Comparison of ENCODE assay signal across 8 cellular contexts in the genomic region with DNA sequence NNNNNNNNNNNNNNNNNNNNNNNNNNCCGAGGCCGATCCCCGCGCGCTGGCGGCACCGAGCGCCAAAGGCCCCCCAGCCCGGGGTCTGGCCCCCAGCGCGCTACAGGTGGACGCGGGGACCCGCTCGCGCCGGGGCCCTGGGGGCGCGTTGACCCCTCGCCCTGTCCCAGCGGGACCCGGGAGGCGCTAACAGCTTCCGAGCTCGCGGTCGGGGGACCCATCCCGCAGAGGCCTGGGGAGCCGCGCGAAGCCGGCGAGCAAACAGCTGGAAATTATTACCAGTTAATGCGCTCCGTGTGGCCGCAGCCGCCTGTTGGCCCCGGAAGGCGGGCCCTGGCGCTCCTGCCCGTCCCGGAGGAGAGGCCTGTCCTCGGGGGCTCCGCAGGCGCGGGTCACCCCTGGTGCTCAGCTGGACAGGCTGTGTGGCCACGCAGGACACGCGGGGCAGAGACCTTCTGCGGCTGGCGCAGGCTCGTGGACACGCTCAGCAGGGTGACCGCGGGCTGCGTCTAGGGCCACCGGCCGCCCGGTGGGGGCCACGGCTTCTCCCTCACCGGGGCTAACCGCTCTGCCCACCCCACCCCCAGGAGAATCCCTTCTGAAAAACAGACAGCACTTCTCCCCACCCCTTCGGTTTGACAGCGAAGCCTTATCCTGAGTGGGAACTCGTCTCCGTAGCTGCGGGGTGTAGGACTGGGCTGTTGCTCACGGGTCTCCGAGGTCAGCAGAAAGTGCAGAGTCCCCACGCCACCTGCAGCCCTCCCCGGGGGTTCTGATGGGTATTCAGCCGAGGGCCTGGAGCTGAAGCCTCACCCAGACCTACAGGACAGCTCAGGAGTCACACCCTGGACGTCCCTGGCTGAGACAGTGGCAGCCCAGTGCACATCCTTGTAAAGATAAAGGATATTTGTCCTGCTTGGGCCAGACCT. TPM values are rescaled to one million over a fixed set of nuclear protein-coding genes. Genes with fewer than 3 reads are reported as not detected.
DNase-seq lines count a peak whose midpoint lies in the region; FAIRE-seq and TF ChIP-seq lines count a peak whose summit lies in the region.

No MANE protein-coding gene starts in this region.

- no peak overlapping the region for H3K4me3 ChIP-seq in endocrine pancreas (ENCODE audit: control insufficient read depth, insufficient read depth, low read length)
- H3K4me3 ChIP-seq in mesodermal cell (ENCODE audit: extremely low read depth, insufficient read depth, low read length, poor library complexity, severe bottlenecking) = peak overlapping the region; percentile 33

- H3K9me3 ChIP-seq in endocrine pancreas (ENCODE audit: control insufficient read depth, low read length) = no peaks in the 10 kb centered on the region
- H3K9me3 ChIP-seq in mesodermal cell (ENCODE audit: control insufficient read depth, low read length) = no peaks in the 10 kb centered on the region

- no peak for TF ChIP-seq POLR2A in GM12892 (IDR thresholded peaks at IDR 0.05; ENCODE audit: low read depth, low read length)

- no peaks in the 10 kb centered on the region for H3K9me3 Mint-ChIP-seq in type B pancreatic cell

- H3K36me3 ChIP-seq in endocrine pancreas (ENCODE audit: control insufficient read depth, insufficient read depth, low read length) (no peaks in the 10 kb centered on the region), mesodermal cell (ENCODE audit: control insufficient read depth, insufficient read depth, low read length) (no peaks in the 10 kb centered on the region)

- H3K36me3 Mint-ChIP-seq in type B pancreatic cell = no peaks in the 10 kb centered on the region

- H3K27ac ChIP-seq in mesodermal cell (ENCODE audit: low read depth, low read length, severe bottlenecking) = no peak overlapping the region

- no peaks in the 10 kb centered on the region for H3K27me3 ChIP-seq in endocrine pancreas (ENCODE audit: control insufficient read depth, insufficient read depth, low read length)

- no peaks in the 10 kb centered on the region for H3K4me1 Mint-ChIP-seq in type B pancreatic cell (ENCODE audit: unreplicated experiment)

- peak; percentile 37 for TF ChIP-seq CTCF in type B pancreatic cell (conservative IDR thresholded peaks at IDR 0.05)

- H3K4me3 Mint-ChIP-seq in type B pancreatic cell = peak overlapping the region; percentile 83

- peak overlapping the region; percentile 21 for H3K27ac Mint-ChIP-seq in type B pancreatic cell

- DNase-seq in GM12892 (ENCODE audit: insufficient read length) (peak; percentile 38), type B pancreatic cell (ENCODE audit: extremely low spot score, unreplicated experiment) (peak; percentile 82), C1 segment of cervical spinal cord (lab: John Stamatoyannopoulos, UW) (no peak), RKO (ENCODE audit: low spot score) (no peak)
- DNase-seq in activated CD4-positive, alpha-beta T cell treated with anti-CD3 and anti-CD28 coated beads for 1 hour = peak; percentile 31
- no peak for DNase-seq in stimulated activated naive CD4-positive, alpha-beta T cell (lab: John Stamatoyannopoulos, UW)

- 3 to 6% methylated on average over 45 to 56 of the region's 73 CpGs for WGBS in mesodermal cell (ENCODE audit: insufficient coverage in 2 of 2), 2 experiments

- peak overlapping the region; percentile 26 for H3K9ac ChIP-seq in endocrine pancreas (ENCODE audit: control insufficient read depth, insufficient read depth, low read length)

- FAIRE-seq in GM12892 (lab: Jason Lieb, UNC) = no peak

- H3K27me3 Mint-ChIP-seq in type B pancreatic cell = peaks cover 17% of the 10 kb centered on the region

- H3K4me1 ChIP-seq in endocrine pancreas (ENCODE audit: control insufficient read depth, insufficient read depth, low read length) (no peaks in the 10 kb centered on the region), mesodermal cell (ENCODE audit: control insufficient read depth, insufficient read depth, low read length, poor library complexity, severe bottlenecking) (no peaks in the 10 kb centered on the region)

RNA-seq across cellular contexts. Expression of a gene that starts 45.6 kb away (rescaled TPM):
- 3.9 TPM for polyA plus RNA-seq in GM12892 (2012; ENCODE audit: missing spikeins)
- 13.5 TPM for polyA plus RNA-seq in mesodermal cell (2013, experiment 1 of 2)
- 9.7 TPM for polyA plus RNA-seq in mesodermal cell (2013, experiment 2 of 2)
- 6.0 and 22.0 TPM in 2 replicates for total RNA-seq in type B pancreatic cell (ENCODE audit: low replicate concordance)

Comparison
In these comparisons a context has a peak if more than half of its experiments do, and no peak if none do; other contexts are left out.
1. DNase-seq: peak in GM12892 (single experiment), activated CD4-positive, alpha-beta T cell treated with anti-CD3 and anti-CD28 coated beads for 1 hour (single experiment) and type B pancreatic cell (single experiment); none in stimulated activated naive CD4-positive, alpha-beta T cell (0 of 6), C1 segment of cervical spinal cord (0 of 14) and RKO (single experiment).